In genomic region chr1:40980068-40980452, GRCh38 we compare ENCODE assay signal across 8 cellular contexts. TPM values are rescaled to one million over a fixed set of nuclear protein-coding genes. Genes with fewer than 3 reads are reported as not detected.
DNase-seq lines count a peak whose midpoint lies in the region; ATAC-seq and TF ChIP-seq lines count a peak whose summit lies in the region.

No MANE protein-coding gene starts in this region.

- H3K4me1 ChIP-seq in smooth muscle cell (ENCODE audit: low read depth) = peaks cover 13% of the 10 kb centered on the region

- intact Hi-C loops in left ventricle myocardium superior (cut with micrococcal nuclease) = no loop called here

- peak overlapping the region; percentile 94 for H3K4me2 ChIP-seq in smooth muscle cell

- peaks cover 37% of the 10 kb centered on the region for H3K79me2 ChIP-seq in smooth muscle cell (ENCODE audit: low read depth)

- H3K27me3 ChIP-seq in WERI-Rb-1 (ENCODE audit: insufficient read depth, low read depth, severe bottlenecking) = no peaks in the 10 kb centered on the region
- H3K27me3 ChIP-seq in smooth muscle cell (ENCODE audit: low read depth) = no peaks in the 10 kb centered on the region

- H3K4me3 ChIP-seq in WERI-Rb-1 (ENCODE audit: low read depth, low read length) = peak overlapping the region; percentile 92
- peak overlapping the region; percentile 74 for H3K4me3 ChIP-seq in smooth muscle cell

- peak overlapping the region; percentile 100 for H3K27ac ChIP-seq in WERI-Rb-1
- peak overlapping the region; percentile 91 for H3K27ac ChIP-seq in smooth muscle cell (ENCODE audit: low read depth)

- DNase-seq in WERI-Rb-1 (no peak), left ventricle myocardium superior (no peak), smooth muscle cell (lab: John Stamatoyannopoulos, UW; ENCODE audit: unreplicated experiment) (no peak), cortex of kidney (lab: John Stamatoyannopoulos, UW) (no peak), dedifferentiated amniotic fluid mesenchymal stem cell (ENCODE audit: extremely low spot score) (no peak)

- ATAC-seq in GM18867 (IDR thresholded peaks at IDR 0.05; ENCODE audit: unreplicated experiment) = peak; percentile 21
- peak; percentile 24 for ATAC-seq in HG02840 (IDR thresholded peaks at IDR 0.05; ENCODE audit: low FRiP score, unreplicated experiment)
- peak; percentile 11 for ATAC-seq in left ventricle myocardium superior
- no peak for ATAC-seq in esophagus mucosa

- WGBS in smooth muscle cell (ENCODE audit: low lambda C conversion rate) = under 1% methylated on average over 47 of the region's 50 CpGs

- peaks cover 31% of the 10 kb centered on the region for H4K20me1 ChIP-seq in smooth muscle cell (ENCODE audit: low read depth)

- peak overlapping the region; percentile 80 for H3K9ac ChIP-seq in smooth muscle cell (ENCODE audit: low read depth)

- H2AFZ ChIP-seq in smooth muscle cell (ENCODE audit: low read depth) = no peak overlapping the region

- H3K9me3 ChIP-seq in WERI-Rb-1 (ENCODE audit: severe bottlenecking) = no peaks in the 10 kb centered on the region
- no peaks in the 10 kb centered on the region for H3K9me3 ChIP-seq in smooth muscle cell (replicated peaks; ENCODE audit: low read depth)

- TF ChIP-seq CTCF in WERI-Rb-1 (IDR thresholded peaks at IDR 0.05; ENCODE audit: low read depth, low read length) = no peak
- TF ChIP-seq CTCF in smooth muscle cell (IDR thresholded peaks at IDR 0.05; ENCODE audit: borderline replicate concordance, insufficient read depth, poor library complexity, severe bottlenecking) = no peak

- peaks cover 12% of the 10 kb centered on the region for H3F3A ChIP-seq in smooth muscle cell (ENCODE audit: low read depth)

- H3K36me3 ChIP-seq in WERI-Rb-1 (peaks cover 47% of the 10 kb centered on the region), smooth muscle cell (ENCODE audit: low read depth) (peaks cover 6% of the 10 kb centered on the region)

RNA-seq across cellular contexts. Expression of gene CTPS1, which starts 0.6 kb away (rescaled TPM):
- 6.7 TPM for total RNA-seq in left ventricle myocardium superior
- 20.9 and 35.9 TPM in 2 replicates for total RNA-seq in smooth muscle cell
- polyA plus RNA-seq in smooth muscle cell = 24.4 and 35.5 TPM in 2 replicates
- total RNA-seq in esophagus mucosa = 24.0 TPM

RNA-seq across cellular contexts. Expression of gene SLFNL1, which starts 41.5 kb away (rescaled TPM):
- total RNA-seq in left ventricle myocardium superior (0.37 TPM), smooth muscle cell (0.22 and 0.58 TPM in 2 replicates), esophagus mucosa (0.08 TPM)
- 0.58 and 1.4 TPM in 2 replicates for polyA plus RNA-seq in smooth muscle cell
